ENCODE assay signal across 13 cellular contexts in genomic region chr3:61718565-61718964, GRCh38.
"Had no signal": no experiment of that assay in that cellular context is flagged by ENCODE, and none has a peak within 500 bp of the region (broad histone marks: within the 10 kb centered on the region; RNA-seq: fewer than 3 reads in every experiment).

No MANE protein-coding gene starts in this region.

- H3K27ac ChIP-seq: body of pancreas, neutrophil, right lobe of liver, tibial nerve, vagina had no signal

- H3K9me3 ChIP-seq: body of pancreas, neutrophil, right lobe of liver, tibial nerve, vagina had no signal

- H3K4me1 ChIP-seq: body of pancreas had no signal

- H3K36me3 ChIP-seq: neutrophil, right lobe of liver, tibial nerve, vagina had no signal

- H3K27me3 ChIP-seq: body of pancreas, neutrophil, right lobe of liver, tibial nerve, vagina had no signal

- H3K4me3 ChIP-seq: body of pancreas, lung, right lobe of liver, tibial nerve, vagina had no signal

- ATAC-seq: activated naive CD4-positive, alpha-beta T cell treated with anti-CD3 and anti-CD28 coated beads, Interleukin-2, amount 50 U/mL, for 72 hours; body of pancreas; stimulated activated effector memory CD8-positive, alpha-beta T cell treated with anti-CD3 and anti-CD28 coated beads, Interleukin-12 subunit alpha, Interleukin-12 subunit beta, amount 100 ng/mL, for 72 hours had no signal

- DNase-seq: amniotic stem cell; body of pancreas; cortex of kidney; effector CD8-positive, alpha-beta T cell; immature natural killer cell; naive B cell; right lobe of liver had no signal
